In the genomic region with DNA sequence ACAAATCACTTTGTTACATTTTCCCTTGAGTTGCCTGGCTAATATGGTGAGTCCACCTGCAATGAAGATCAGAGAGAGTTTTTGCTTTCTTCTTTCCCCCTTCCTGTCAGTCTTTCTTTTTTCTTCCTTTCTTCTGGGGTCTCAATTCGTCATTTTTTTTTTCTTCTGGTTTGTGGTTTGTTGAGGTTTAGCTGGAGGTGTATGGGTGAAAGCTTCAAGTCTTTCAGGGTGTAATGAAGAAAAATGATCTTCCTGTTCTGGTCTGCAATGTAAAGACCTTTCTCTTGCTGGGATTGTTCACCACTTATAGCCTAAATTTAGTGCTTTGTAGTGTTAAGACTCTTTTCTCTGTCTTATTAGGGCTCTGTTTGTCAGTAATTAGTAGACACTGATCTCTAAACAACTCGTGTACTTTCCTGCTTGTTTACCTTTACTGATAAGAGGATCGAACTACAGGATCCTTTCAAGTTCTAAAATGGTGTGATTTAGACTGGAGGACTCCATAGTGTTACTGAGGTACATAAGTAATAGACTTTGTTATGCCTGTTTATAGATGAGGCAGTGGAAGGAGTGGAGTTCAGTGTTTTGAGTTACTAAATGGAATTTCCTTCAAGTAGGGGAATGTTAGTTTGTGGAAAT, we compare ENCODE assay signal across 19 cellular contexts.
"Had no signal": no experiment of that assay in that cellular context is flagged by ENCODE, and none has a peak within 500 bp of the region (broad histone marks: within the 10 kb centered on the region; RNA-seq: fewer than 3 reads in every experiment).

No MANE protein-coding gene starts in this region.

- H3K4me3 ChIP-seq: colonic mucosa, heart left ventricle, mucosa of descending colon, ovary, right atrium auricular region, stomach, thoracic aorta, transverse colon had no signal

- H3K27ac ChIP-seq: colonic mucosa, heart left ventricle, ovary, right atrium auricular region, stomach, thoracic aorta, transverse colon had no signal

- H3K9me3 ChIP-seq: colonic mucosa, heart left ventricle, mucosa of descending colon, ovary, right atrium auricular region, stomach, thoracic aorta, transverse colon had no signal

- DNase-seq: colonic mucosa; effector CD4-positive, alpha-beta T cell; heart left ventricle; hippocampal formation; kidney glomerular epithelial cell; mammary epithelial cell; mucosa of descending colon; natural killer cell; nucleus accumbens; ovary; small intestine; stimulated activated CD4-positive, alpha-beta T cell treated with anti-CD3 and anti-CD28 coated beads, Interleukin-12 subunit alpha, Interleukin-12 subunit beta, amount 100 ng/mL, for 4 hours; stimulated activated naive CD4-positive, alpha-beta T cell; stomach; substantia nigra; transverse colon had no signal

- ATAC-seq: esophagus mucosa, heart left ventricle, mucosa of descending colon, natural killer cell had no signal

- H3K36me3 ChIP-seq: colonic mucosa, heart left ventricle, ovary, right atrium auricular region, stomach, thoracic aorta, transverse colon had no signal

- H3K27me3 ChIP-seq: colonic mucosa, heart left ventricle, ovary, right atrium auricular region, stomach, transverse colon had no signal

- H3K4me1 ChIP-seq: colonic mucosa, right atrium auricular region, stomach had no signal
